In the genomic region with DNA sequence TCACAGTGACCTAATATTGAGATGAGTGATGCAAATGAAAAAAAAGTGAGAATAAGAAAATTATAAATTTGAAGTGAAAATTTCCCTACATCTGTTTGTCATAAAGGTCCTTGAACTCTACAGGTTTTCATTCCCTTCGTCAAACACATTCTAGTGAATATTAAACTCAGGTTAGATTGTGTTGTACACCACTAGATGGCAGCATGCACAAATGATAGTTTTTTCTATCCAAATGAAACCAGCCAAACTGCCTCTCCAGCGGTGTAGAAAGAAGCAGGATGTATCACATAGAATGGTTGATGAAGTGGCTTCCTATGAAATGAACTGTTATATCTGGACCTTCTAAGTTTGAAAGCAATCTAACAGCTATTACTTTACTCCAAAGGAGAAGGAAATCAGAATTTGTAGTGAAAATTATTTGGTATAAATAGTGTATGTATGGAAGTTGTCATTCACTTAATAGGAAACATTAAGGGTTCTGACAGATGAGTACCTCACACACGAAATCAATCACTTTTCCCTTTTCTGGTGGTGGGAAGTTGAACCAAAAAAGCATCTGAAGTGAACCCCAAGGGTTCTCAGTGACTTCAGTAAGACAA, we compare ENCODE assay signal across 8 cellular contexts.
DNase-seq lines count a peak whose midpoint lies in the region; ATAC-seq and TF ChIP-seq lines count a peak whose summit lies in the region.

No MANE protein-coding gene starts in this region.

- H3K9me3 ChIP-seq in HCT116 (ENCODE audit: control insufficient read depth in 1 of 2, insufficient read depth in 1 of 2, low read depth in 1 of 2, low read length in 2 of 2) (no peaks in the 10 kb centered on the region), SJCRH30 (replicated peaks) (no peaks in the 10 kb centered on the region)

- H3K36me3 ChIP-seq in HCT116 (ENCODE audit: control insufficient read depth in 1 of 2, insufficient read depth in 2 of 2, low read length in 2 of 2) (no peaks in the 10 kb centered on the region), SJCRH30 (no peaks in the 10 kb centered on the region)

- H3K4me3 ChIP-seq in GM12864 (ENCODE audit: low read depth, low read length), result no peak overlapping the region
- H3K4me3 ChIP-seq in HCT116 (replicated peaks in 1 of 2; ENCODE audit: low read depth in 1 of 2, low read length in 2 of 2), result no peak overlapping the region
- no peak overlapping the region for H3K4me3 ChIP-seq in SJCRH30

- H3K27ac ChIP-seq in HCT116 (ENCODE audit: low read depth, low read length) (no peak overlapping the region), SJCRH30 (no peak overlapping the region)

- RAD21 ChIA-PET in HCT116 (lab: Charles Lee; ENCODE audit: low non-redundant PET in 1 of 2, low total read pairs in 2 of 2, uncharacterized antibody in 2 of 2, unreplicated experiment in 2 of 2), result no interaction called here

- peak; percentile 85 for TF ChIP-seq RAD21 in HCT116 (IDR thresholded peaks at IDR 0.05; ENCODE audit: low read depth)

- intact Hi-C loops in HCT116 (cut with micrococcal nuclease), result loop anchor here (5.0 to 10.0 kb wide), 3 partner anchors 349 to 1986 kb away; no protein-coding TSS in a partner anchor

- H4K20me1 ChIP-seq in HCT116 (ENCODE audit: insufficient read depth), result no peaks in the 10 kb centered on the region

- H3K4me1 ChIP-seq in HCT116 (ENCODE audit: control insufficient read depth in 1 of 2, insufficient read depth in 2 of 2, low read length in 2 of 2), result no peaks in the 10 kb centered on the region
- H3K4me1 ChIP-seq in SJCRH30, result no peaks in the 10 kb centered on the region

- H3K27me3 ChIP-seq in HCT116 (ENCODE audit: insufficient read depth, low read length) (no peaks in the 10 kb centered on the region), SJCRH30 (no peaks in the 10 kb centered on the region)

- BruUV-seq in HCT116 (replicated peaks; lab: Mats Ljungman, UMichigan), result no TSS peak

- peak; percentile 81 for ATAC-seq in HCT116

- CTCF ChIA-PET in HCT116 (lab: Charles Lee), result no interaction called here

- TF ChIP-seq POLR2A in HCT116 (IDR thresholded peaks at IDR 0.05; ENCODE audit: borderline replicate concordance, extremely low read depth, insufficient read depth, insufficient read length), result no peak

- POLR2A ChIA-PET in HCT116 (lab: Charles Lee), result no interaction called here

- no peaks in the 10 kb centered on the region for H3K9me2 ChIP-seq in HCT116 (ENCODE audit: insufficient read depth)

- no peak overlapping the region for H3K9ac ChIP-seq in HCT116 (ENCODE audit: low read length)

- peak overlapping the region; percentile 35 for H2AFZ ChIP-seq in HCT116 (ENCODE audit: low read depth, low read length, poor library complexity, severe bottlenecking)

- H3K79me2 ChIP-seq in HCT116 (ENCODE audit: insufficient read depth, low read length), result no peaks in the 10 kb centered on the region

- H3K4me2 ChIP-seq in HCT116 (ENCODE audit: low read length), result peak overlapping the region; percentile 29; the same call in 1 of the 2 replicates

- DNase-seq in AG08395 (ENCODE audit: low spot score) (peak; percentile 62), GM12864 (ENCODE audit: low read depth) (peak; percentile 21), HCT116 (ENCODE audit: low read depth, low spot score) (peak; percentile 57), LoVo (ENCODE audit: low spot score) (peak; percentile 74), SJCRH30 (peak; percentile 39 to 81), dermis microvascular lymphatic vessel endothelial cell (ENCODE audit: low read depth in 2 of 2) (peak; percentile 56 to 63), lung microvascular endothelial cell (ENCODE audit: low read depth in 2 of 2) (peak; percentile 66 to 76)
- no peak for DNase-seq in stimulated activated CD4-positive, alpha-beta T cell treated with anti-CD3 and anti-CD28 coated beads, Interleukin-4, amount 100 ng/mL, for 1 hour

- TF ChIP-seq CTCF in GM12864 (IDR thresholded peaks at IDR 0.05; ENCODE audit: low read depth, low read length, missing control alignments) (peak; percentile 42), HCT116 (IDR thresholded peaks at IDR 0.05 in 2 of 3, conservative IDR thresholded peaks at IDR 0.05 in 1 of 3; ENCODE audit: borderline replicate concordance in 1 of 3, insufficient read depth in 1 of 3, low read depth in 2 of 3, low read length in 2 of 3) (peak; percentile 41 to 71 (median 58); a peak in 4 of 6 replicates)

TF ChIP-seq in HCT116, 20 proteins besides CTCF, POLR2A, EP300 and RAD21:
- TF ChIP-seq EZH2 (IDR thresholded peaks at IDR 0.05) (no peak), JUND (IDR thresholded peaks at IDR 0.05) (no peak), ZNF274 (IDR thresholded peaks at IDR 0.05; ENCODE audit: low read depth, low read length) (no peak), ELF1 (IDR thresholded peaks at IDR 0.05; ENCODE audit: borderline replicate concordance, low read depth) (no peak), TCF7L2 (IDR thresholded peaks at IDR 0.05; ENCODE audit: borderline replicate concordance, extremely low read depth, insufficient read depth, insufficient read length) (no peak), SIN3A (IDR thresholded peaks at IDR 0.05; ENCODE audit: low read depth) (no peak), EGR1 (IDR thresholded peaks at IDR 0.05; ENCODE audit: low read depth) (no peak), SP1 (IDR thresholded peaks at IDR 0.05; ENCODE audit: low read depth) (no peak), SRF (IDR thresholded peaks at IDR 0.05; ENCODE audit: low read depth) (no peak), ZFX (IDR thresholded peaks at IDR 0.05) (no peak), POLR2AphosphoS5 (IDR thresholded peaks at IDR 0.05; ENCODE audit: low read depth, low read length) (no peak), CEBPB (IDR thresholded peaks at IDR 0.05; ENCODE audit: low read depth) (no peak), EZH2phosphoT487 (IDR thresholded peaks at IDR 0.05; ENCODE audit: borderline replicate concordance) (no peak), YY1 (IDR thresholded peaks at IDR 0.05; ENCODE audit: extremely low read depth, insufficient replicate concordance, low read depth, low read length) (no peak), FOSL1 (IDR thresholded peaks at IDR 0.05; ENCODE audit: low read depth) (no peak), CBX3 (IDR thresholded peaks at IDR 0.05; ENCODE audit: low read depth) (no peak)
- TF ChIP-seq, protein P1, sequence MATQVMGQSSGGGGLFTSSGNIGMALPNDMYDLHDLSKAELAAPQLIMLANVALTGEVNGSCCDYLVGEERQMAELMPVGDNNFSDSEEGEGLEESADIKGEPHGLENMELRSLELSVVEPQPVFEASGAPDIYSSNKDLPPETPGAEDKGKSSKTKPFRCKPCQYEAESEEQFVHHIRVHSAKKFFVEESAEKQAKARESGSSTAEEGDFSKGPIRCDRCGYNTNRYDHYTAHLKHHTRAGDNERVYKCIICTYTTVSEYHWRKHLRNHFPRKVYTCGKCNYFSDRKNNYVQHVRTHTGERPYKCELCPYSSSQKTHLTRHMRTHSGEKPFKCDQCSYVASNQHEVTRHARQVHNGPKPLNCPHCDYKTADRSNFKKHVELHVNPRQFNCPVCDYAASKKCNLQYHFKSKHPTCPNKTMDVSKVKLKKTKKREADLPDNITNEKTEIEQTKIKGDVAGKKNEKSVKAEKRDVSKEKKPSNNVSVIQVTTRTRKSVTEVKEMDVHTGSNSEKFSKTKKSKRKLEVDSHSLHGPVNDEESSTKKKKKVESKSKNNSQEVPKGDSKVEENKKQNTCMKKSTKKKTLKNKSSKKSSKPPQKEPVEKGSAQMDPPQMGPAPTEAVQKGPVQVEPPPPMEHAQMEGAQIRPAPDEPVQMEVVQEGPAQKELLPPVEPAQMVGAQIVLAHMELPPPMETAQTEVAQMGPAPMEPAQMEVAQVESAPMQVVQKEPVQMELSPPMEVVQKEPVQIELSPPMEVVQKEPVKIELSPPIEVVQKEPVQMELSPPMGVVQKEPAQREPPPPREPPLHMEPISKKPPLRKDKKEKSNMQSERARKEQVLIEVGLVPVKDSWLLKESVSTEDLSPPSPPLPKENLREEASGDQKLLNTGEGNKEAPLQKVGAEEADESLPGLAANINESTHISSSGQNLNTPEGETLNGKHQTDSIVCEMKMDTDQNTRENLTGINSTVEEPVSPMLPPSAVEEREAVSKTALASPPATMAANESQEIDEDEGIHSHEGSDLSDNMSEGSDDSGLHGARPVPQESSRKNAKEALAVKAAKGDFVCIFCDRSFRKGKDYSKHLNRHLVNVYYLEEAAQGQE (IDR thresholded peaks at IDR 0.05; ENCODE audit: low read depth), result no peak
- TF ChIP-seq, protein P2, sequence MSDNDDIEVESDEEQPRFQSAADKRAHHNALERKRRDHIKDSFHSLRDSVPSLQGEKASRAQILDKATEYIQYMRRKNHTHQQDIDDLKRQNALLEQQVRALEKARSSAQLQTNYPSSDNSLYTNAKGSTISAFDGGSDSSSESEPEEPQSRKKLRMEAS (IDR thresholded peaks at IDR 0.05), result no peak
- TF ChIP-seq, protein P3, sequence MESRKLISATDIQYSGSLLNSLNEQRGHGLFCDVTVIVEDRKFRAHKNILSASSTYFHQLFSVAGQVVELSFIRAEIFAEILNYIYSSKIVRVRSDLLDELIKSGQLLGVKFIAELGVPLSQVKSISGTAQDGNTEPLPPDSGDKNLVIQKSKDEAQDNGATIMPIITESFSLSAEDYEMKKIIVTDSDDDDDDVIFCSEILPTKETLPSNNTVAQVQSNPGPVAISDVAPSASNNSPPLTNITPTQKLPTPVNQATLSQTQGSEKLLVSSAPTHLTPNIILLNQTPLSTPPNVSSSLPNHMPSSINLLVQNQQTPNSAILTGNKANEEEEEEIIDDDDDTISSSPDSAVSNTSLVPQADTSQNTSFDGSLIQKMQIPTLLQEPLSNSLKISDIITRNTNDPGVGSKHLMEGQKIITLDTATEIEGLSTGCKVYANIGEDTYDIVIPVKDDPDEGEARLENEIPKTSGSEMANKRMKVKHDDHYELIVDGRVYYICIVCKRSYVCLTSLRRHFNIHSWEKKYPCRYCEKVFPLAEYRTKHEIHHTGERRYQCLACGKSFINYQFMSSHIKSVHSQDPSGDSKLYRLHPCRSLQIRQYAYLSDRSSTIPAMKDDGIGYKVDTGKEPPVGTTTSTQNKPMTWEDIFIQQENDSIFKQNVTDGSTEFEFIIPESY (IDR thresholded peaks at IDR 0.05; ENCODE audit: extremely low read depth, insufficient replicate concordance, low read length), result no peak
- TF ChIP-seq, protein P4, sequence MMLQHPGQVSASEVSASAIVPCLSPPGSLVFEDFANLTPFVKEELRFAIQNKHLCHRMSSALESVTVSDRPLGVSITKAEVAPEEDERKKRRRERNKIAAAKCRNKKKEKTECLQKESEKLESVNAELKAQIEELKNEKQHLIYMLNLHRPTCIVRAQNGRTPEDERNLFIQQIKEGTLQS (IDR thresholded peaks at IDR 0.05), result no peak
